1 cellular context compared by ENCODE assay signal in the genomic region with DNA sequence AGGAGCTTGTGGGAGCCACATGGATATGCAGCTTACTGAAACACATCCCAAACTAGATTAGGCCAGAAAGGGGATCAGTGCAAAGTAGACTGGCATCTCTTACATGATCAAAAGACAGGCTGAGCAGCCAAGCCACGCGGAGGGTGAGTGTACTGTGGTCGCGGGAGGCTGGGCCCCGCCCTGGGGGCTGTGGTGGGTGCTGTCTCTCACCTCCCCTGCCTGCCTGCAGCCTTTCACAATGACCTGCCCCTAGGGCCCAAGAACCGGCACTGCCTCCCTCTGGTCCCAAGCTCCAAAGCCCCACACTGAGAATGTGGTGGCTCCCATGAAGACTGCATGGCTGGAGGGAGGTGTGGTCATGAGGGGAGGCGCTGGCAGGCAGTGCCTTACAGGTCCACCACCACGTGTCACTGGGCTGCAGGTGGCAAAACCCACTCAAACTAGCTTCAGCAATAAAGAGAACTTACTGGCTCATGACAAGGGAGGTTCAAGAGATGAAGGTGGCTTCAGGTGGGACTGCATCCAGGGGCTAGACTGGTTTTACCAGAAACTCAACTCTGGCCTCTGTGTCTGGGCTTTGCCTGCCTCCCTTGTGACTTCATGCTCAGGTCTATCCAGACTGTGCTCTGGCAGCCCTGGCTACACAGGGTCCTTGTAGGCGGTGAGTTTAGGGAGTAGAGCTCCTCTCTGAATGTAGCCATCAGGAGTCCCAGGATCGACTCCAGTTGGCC.
TF ChIP-seq lines count a peak whose summit lies in the region.

No MANE protein-coding gene starts in this region.

TF ChIP-seq in IMR-90, 13 proteins besides CTCF, POLR2A, EP300 and RAD21:
- TF ChIP-seq, protein P1, sequence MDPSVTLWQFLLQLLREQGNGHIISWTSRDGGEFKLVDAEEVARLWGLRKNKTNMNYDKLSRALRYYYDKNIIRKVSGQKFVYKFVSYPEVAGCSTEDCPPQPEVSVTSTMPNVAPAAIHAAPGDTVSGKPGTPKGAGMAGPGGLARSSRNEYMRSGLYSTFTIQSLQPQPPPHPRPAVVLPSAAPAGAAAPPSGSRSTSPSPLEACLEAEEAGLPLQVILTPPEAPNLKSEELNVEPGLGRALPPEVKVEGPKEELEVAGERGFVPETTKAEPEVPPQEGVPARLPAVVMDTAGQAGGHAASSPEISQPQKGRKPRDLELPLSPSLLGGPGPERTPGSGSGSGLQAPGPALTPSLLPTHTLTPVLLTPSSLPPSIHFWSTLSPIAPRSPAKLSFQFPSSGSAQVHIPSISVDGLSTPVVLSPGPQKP (IDR thresholded peaks at IDR 0.05; ENCODE audit: borderline replicate concordance, low read depth, low read length), result no peak
- TF ChIP-seq RCOR1 (IDR thresholded peaks at IDR 0.05; ENCODE audit: insufficient replicate concordance, low read length), result no peak
- no peak for TF ChIP-seq MAFK (IDR thresholded peaks at IDR 0.05; ENCODE audit: low read depth, low read length)
- no peak for TF ChIP-seq BHLHE40 (IDR thresholded peaks at IDR 0.05; ENCODE audit: low read depth, low read length)
- TF ChIP-seq RFX5 (IDR thresholded peaks at IDR 0.05; ENCODE audit: low read depth, low read length), result no peak
- no peak for TF ChIP-seq CEBPB (IDR thresholded peaks at IDR 0.05; ENCODE audit: low read depth, low read length)
- no peak for TF ChIP-seq MXI1 (IDR thresholded peaks at IDR 0.05; ENCODE audit: borderline replicate concordance, low read depth, low read length)
- TF ChIP-seq, protein P2, sequence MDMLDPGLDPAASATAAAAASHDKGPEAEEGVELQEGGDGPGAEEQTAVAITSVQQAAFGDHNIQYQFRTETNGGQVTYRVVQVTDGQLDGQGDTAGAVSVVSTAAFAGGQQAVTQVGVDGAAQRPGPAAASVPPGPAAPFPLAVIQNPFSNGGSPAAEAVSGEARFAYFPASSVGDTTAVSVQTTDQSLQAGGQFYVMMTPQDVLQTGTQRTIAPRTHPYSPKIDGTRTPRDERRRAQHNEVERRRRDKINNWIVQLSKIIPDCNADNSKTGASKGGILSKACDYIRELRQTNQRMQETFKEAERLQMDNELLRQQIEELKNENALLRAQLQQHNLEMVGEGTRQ (IDR thresholded peaks at IDR 0.05; ENCODE audit: low read depth, low read length), result no peak
- TF ChIP-seq CHD1 (IDR thresholded peaks at IDR 0.05; ENCODE audit: low read depth, low read length), result no peak
- TF ChIP-seq FOS (IDR thresholded peaks at IDR 0.05; ENCODE audit: low read depth, low read length), result no peak
- TF ChIP-seq SMC3 (IDR thresholded peaks at IDR 0.05; ENCODE audit: low read depth, low read length), result no peak
- TF ChIP-seq NFE2L2 (IDR thresholded peaks at IDR 0.05; ENCODE audit: low read depth, low read length), result no peak
